Comparison of ENCODE assay signal across 24 cellular contexts in the genomic region with DNA sequence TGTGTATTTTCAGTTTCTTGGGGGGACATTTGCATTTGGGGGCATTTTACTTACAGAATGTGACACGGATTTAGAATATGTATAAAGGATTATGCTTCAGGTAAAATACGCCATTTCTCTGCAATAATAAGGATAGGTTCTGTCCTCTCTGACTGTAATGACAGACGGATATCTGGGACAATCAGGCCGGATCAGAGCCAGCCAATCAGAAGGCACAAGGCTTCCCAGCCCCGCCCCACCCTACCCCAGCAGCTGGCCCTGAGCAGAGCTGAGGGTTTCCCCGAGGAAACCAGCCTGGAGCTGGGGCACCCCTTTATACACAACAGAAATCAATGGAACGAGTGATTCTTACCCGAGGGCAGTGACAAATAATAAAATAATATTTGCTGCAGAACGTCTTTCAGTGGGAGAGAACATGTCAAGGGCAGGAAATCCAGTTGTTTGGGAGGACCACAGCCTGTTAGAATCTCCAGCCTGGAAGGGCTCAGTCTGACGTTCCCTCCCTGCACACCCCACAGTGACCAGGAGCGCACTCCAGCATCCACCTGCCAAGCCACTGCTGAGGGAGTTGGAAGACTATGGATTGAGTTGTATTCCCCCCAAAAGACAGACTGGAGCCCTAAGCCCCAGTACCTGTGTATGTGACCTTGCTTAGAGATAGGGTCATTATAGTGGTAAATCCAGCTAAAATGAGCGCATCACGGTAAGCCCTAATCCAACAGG. TPM values are rescaled to one million over a fixed set of nuclear protein-coding genes. Genes with fewer than 3 reads are reported as not detected.
DNase-seq lines count a peak whose midpoint lies in the region; ATAC-seq and TF ChIP-seq lines count a peak whose summit lies in the region.
"Had no signal": no experiment of that assay in that cellular context is flagged by ENCODE, and none has a peak within 500 bp of the region (broad histone marks: within the 10 kb centered on the region; RNA-seq: fewer than 3 reads in every experiment).

No MANE protein-coding gene starts in this region.

- BruUV-seq in HCT116 (replicated peaks; lab: Mats Ljungman, UMichigan), result no TSS peak

- TF ChIP-seq RAD21 in HCT116 (IDR thresholded peaks at IDR 0.05; ENCODE audit: low read depth), result no peak

- H3K4me3 ChIP-seq in HCT116 (replicated peaks in 1 of 2; ENCODE audit: low read depth in 1 of 2, low read length in 2 of 2), result no peak overlapping the region
- H3K4me3 ChIP-seq: HAP-1, suprapubic skin, uterus had no signal

- no peaks in the 10 kb centered on the region for H4K20me1 ChIP-seq in HCT116 (ENCODE audit: insufficient read depth)

- H3K27me3 Mint-ChIP-seq in WTC11 (ENCODE audit: low read depth) (no peaks in the 10 kb centered on the region), HFFc6 (ENCODE audit: insufficient read depth) (no peaks in the 10 kb centered on the region; the same call in 1 of the 2 replicates)
- H3K27me3 Mint-ChIP-seq: CD4-positive, CD25-positive, alpha-beta regulatory T cell had no signal

- no peaks in the 10 kb centered on the region; the same call in 1 of the 2 replicates for H3K27me3 ChIP-seq in HCT116 (ENCODE audit: insufficient read depth, low read length)
- H3K27me3 ChIP-seq: suprapubic skin, uterus had no signal

- H3K4me1 ChIP-seq in HCT116 (ENCODE audit: control insufficient read depth in 1 of 2, insufficient read depth in 2 of 2, low read length in 2 of 2), result no peaks in the 10 kb centered on the region
- H3K4me1 ChIP-seq: HAP-1, uterus had no signal

- H2AFZ ChIP-seq in HCT116 (ENCODE audit: low read depth, low read length, poor library complexity, severe bottlenecking), result peak overlapping the region; percentile 49

- peak overlapping the region; percentile 22; the same call in 1 of the 2 replicates for H3K27ac Mint-ChIP-seq in WTC11
- H3K27ac Mint-ChIP-seq in HFFc6, result no peak overlapping the region
- H3K27ac Mint-ChIP-seq: CD4-positive, CD25-positive, alpha-beta regulatory T cell; immature natural killer cell; T-helper 17 cell had no signal

- no peaks in the 10 kb centered on the region for H3K9me3 ChIP-seq in HCT116 (ENCODE audit: control insufficient read depth in 1 of 2, insufficient read depth in 1 of 2, low read depth in 1 of 2, low read length in 2 of 2)
- H3K9me3 ChIP-seq: HAP-1, suprapubic skin, uterus had no signal

- intact Hi-C loops in HCT116 (cut with micrococcal nuclease), result no loop called here

- H3K36me3 Mint-ChIP-seq in WTC11 (no peaks in the 10 kb centered on the region), HFFc6 (ENCODE audit: low read depth) (no peaks in the 10 kb centered on the region)
- H3K36me3 Mint-ChIP-seq: CD4-positive, CD25-positive, alpha-beta regulatory T cell; immature natural killer cell had no signal

- ATAC-seq in HCT116 (peak; percentile 92), WTC11 (peak; percentile 84)
- ATAC-seq: Right ventricle myocardium inferior, T-helper 17 cell had no signal

- DNase-seq in AG08396 (ENCODE audit: low spot score) (peak; percentile 61), HCT116 (ENCODE audit: low read depth, low spot score) (no peak), WTC11 (ENCODE audit: low spot score) (peak; percentile 36), iris pigment epithelial cell (ENCODE audit: low read depth) (peak; percentile 33), NK-92 (lab: John Stamatoyannopoulos, UW; ENCODE audit: unreplicated experiment) (no peak), HFFc6 (no peak)
- no peak for DNase-seq in activated naive CD4-positive, alpha-beta T cell treated with anti-CD3 and anti-CD28 coated beads, Interleukin-2, amount 50 U/mL, for 16 hours
- DNase-seq in activated CD4-positive, alpha-beta T cell treated with anti-CD3 and anti-CD28 coated beads for 4 hours, result no peak
- DNase-seq: activated CD4-positive, alpha-beta T cell treated with anti-CD3 and anti-CD28 coated beads, Interleukin-2, amount 50 U/mL, for 48 hours; activated naive CD4-positive, alpha-beta T cell treated with Interleukin-2 at 50 U/mL for 16 hours; activated T-cell treated with anti-CD3 and anti-CD28 coated beads for 4 hours; CD4-positive, CD25-positive, alpha-beta regulatory T cell; central memory CD4-positive, alpha-beta T cell; immature natural killer cell; NCI-H187; NCI-H345; nucleus accumbens; T-helper 17 cell; uterus had no signal

- H3K9me2 ChIP-seq in HCT116 (ENCODE audit: insufficient read depth), result no peaks in the 10 kb centered on the region

- H3K79me2 ChIP-seq in HCT116 (ENCODE audit: insufficient read depth, low read length), result no peaks in the 10 kb centered on the region

- no peak for TF ChIP-seq CTCF in HCT116 (IDR thresholded peaks at IDR 0.05 in 2 of 3, conservative IDR thresholded peaks at IDR 0.05 in 1 of 3; ENCODE audit: borderline replicate concordance in 1 of 3, insufficient read depth in 1 of 3, low read depth in 2 of 3, low read length in 2 of 3)
- TF ChIP-seq CTCF in WTC11 (IDR thresholded peaks at IDR 0.05), result no peak
- TF ChIP-seq CTCF in HFFc6 (IDR thresholded peaks at IDR 0.05), result no peak

- RAD21 ChIA-PET in HCT116 (lab: Charles Lee; ENCODE audit: low non-redundant PET in 1 of 2, low total read pairs in 2 of 2, uncharacterized antibody in 2 of 2, unreplicated experiment in 2 of 2), result no interaction called here

- no peak overlapping the region for H3K27ac ChIP-seq in HCT116 (ENCODE audit: low read depth, low read length)
- H3K27ac ChIP-seq: suprapubic skin, uterus had no signal

- no peaks in the 10 kb centered on the region for H3K36me3 ChIP-seq in HCT116 (ENCODE audit: control insufficient read depth in 1 of 2, insufficient read depth in 2 of 2, low read length in 2 of 2)
- H3K36me3 ChIP-seq: HAP-1, suprapubic skin, uterus had no signal

- H3K9me3 Mint-ChIP-seq in WTC11 (no peaks in the 10 kb centered on the region), HFFc6 (no peaks in the 10 kb centered on the region)
- H3K9me3 Mint-ChIP-seq: CD4-positive, CD25-positive, alpha-beta regulatory T cell; immature natural killer cell had no signal

- CTCF ChIA-PET in HCT116 (lab: Charles Lee), result no interaction called here
- CTCF ChIA-PET in WTC11 (lab: Charles Lee), result interaction anchor here (0.6 to 1.6 kb wide), 4 partner anchors 11 to 887 kb away, joined by 3 to 6 read pairs (median 4); no protein-coding TSS in a partner anchor

- H3K4me1 Mint-ChIP-seq in WTC11 (peaks cover 9% of the 10 kb centered on the region), HFFc6 (ENCODE audit: low read depth) (peaks cover 44% of the 10 kb centered on the region)
- H3K4me1 Mint-ChIP-seq: immature natural killer cell had no signal

- no peak for TF ChIP-seq POLR2A in HCT116 (IDR thresholded peaks at IDR 0.05; ENCODE audit: borderline replicate concordance, extremely low read depth, insufficient read depth, insufficient read length)

- H3K4me2 ChIP-seq in HCT116 (ENCODE audit: low read length), result no peak overlapping the region

- POLR2A ChIA-PET in HCT116 (lab: Charles Lee), result no interaction called here
- POLR2A ChIA-PET in WTC11 (lab: Charles Lee), result interaction anchor here (0.6 kb wide), 1 partner anchor 1505 kb away, joined by 6 read pairs; no protein-coding TSS in a partner anchor

- H3K4me3 Mint-ChIP-seq in WTC11 (no peak overlapping the region), HFFc6 (no peak overlapping the region)
- H3K4me3 Mint-ChIP-seq: CD4-positive, CD25-positive, alpha-beta regulatory T cell; immature natural killer cell; T-helper 17 cell had no signal

- no peak overlapping the region for H3K9ac ChIP-seq in HCT116 (ENCODE audit: low read length)

TF ChIP-seq in HCT116, 20 proteins besides CTCF, POLR2A, EP300 and RAD21 (continues in another document):
- TF ChIP-seq EZH2 (IDR thresholded peaks at IDR 0.05) (no peak), EGR1 (IDR thresholded peaks at IDR 0.05; ENCODE audit: low read depth) (no peak), POLR2AphosphoS5 (IDR thresholded peaks at IDR 0.05; ENCODE audit: low read depth, low read length) (no peak), ZNF274 (IDR thresholded peaks at IDR 0.05; ENCODE audit: low read depth, low read length) (no peak), MAX (IDR thresholded peaks at IDR 0.05) (no peak), ELF1 (IDR thresholded peaks at IDR 0.05; ENCODE audit: borderline replicate concordance, low read depth) (no peak), SP1 (IDR thresholded peaks at IDR 0.05; ENCODE audit: low read depth) (no peak), EZH2phosphoT487 (IDR thresholded peaks at IDR 0.05; ENCODE audit: borderline replicate concordance) (no peak), FOSL1 (IDR thresholded peaks at IDR 0.05; ENCODE audit: low read depth) (no peak), SIN3A (IDR thresholded peaks at IDR 0.05; ENCODE audit: low read depth) (no peak), ZFX (IDR thresholded peaks at IDR 0.05) (no peak), JUND (IDR thresholded peaks at IDR 0.05) (no peak)

TF ChIP-seq in WTC11, 78 proteins besides CTCF, POLR2A, EP300 and RAD21 (continues in another document):
- no peak for TF ChIP-seq NR3C1 (CRISPR knock-in tag; conservative IDR thresholded peaks at IDR 0.05; ENCODE audit: low read depth)

RNA-seq across cellular contexts. Expression of gene SEC13, which starts 30.3 kb away (rescaled TPM):
- total RNA-seq in HCT116 (2021; ENCODE audit: unreplicated experiment), result 113 TPM
- 108 and 139 TPM in 2 replicates for polyA plus RNA-seq in HCT116 (2012)
- total RNA-seq in WTC11 (2021), result 121 to 139 TPM (median 132 TPM) in 3 replicates
- total RNA-seq in HFFc6 (2021; fragmentation: NEBNext Ultra II Directional; extraction: Animal tissue kit (Norgen Biotek cat#: 25700)), result 100 to 1,000 TPM; 240 to 278 (median 274) TPM

RNA-seq across cellular contexts. Expression of gene GHRL, which starts 58.4 kb away (rescaled TPM):
- not detected for total RNA-seq in HCT116 (2021; ENCODE audit: unreplicated experiment)
- polyA plus RNA-seq in HCT116 (2012), result 0.30 and 0.31 TPM in 2 replicates
- total RNA-seq in WTC11 (2021), result 0.34 to 0.35 TPM in 2 of 3 replicates, not detected in the other
- total RNA-seq in HFFc6 (2021; fragmentation: NEBNext Ultra II Directional; extraction: Animal tissue kit (Norgen Biotek cat#: 25700)), result under 1 TPM in 2 of 6 experiments, not detected in 4; 0.21 to 0.41 TPM
- total RNA-seq: lower leg skin, renal cortical epithelial cell had no signal

Comparison
In these comparisons a context has a peak if more than half of its experiments do, and no peak if none do; other contexts are left out.
1. DNase-seq: peak in AG08396 (single experiment), WTC11 (single experiment) and iris pigment epithelial cell (single experiment); none in HCT116 (single experiment), NK-92 (single experiment), activated naive CD4-positive, alpha-beta T cell treated with anti-CD3 and anti-CD28 coated beads, Interleukin-2, amount 50 U/mL, for 16 hours (single experiment), activated CD4-positive, alpha-beta T cell treated with anti-CD3 and anti-CD28 coated beads for 4 hours (0 of 2) and HFFc6 (single experiment).